ENCODE assay signal across 13 cellular contexts in genomic region chr10:22652988-22653431, GRCh38.
A peak's percentile ranks its signal among the peaks of the same experiment; 100 is the strongest.
DNase-seq lines count a peak whose midpoint lies in the region; ATAC-seq, FAIRE-seq and TF ChIP-seq lines count a peak whose summit lies in the region.
"Had no signal": no experiment of that assay in that cellular context is flagged by ENCODE, and none has a peak within 500 bp of the region (broad histone marks: within the 10 kb centered on the region; RNA-seq: fewer than 3 reads in every experiment).

No MANE protein-coding gene starts in this region.

- DNase-seq in GF-D8 (lab: John Stamatoyannopoulos, UW) (peak; percentile 42), T-helper 17 cell (no peak), AG08396 (ENCODE audit: low spot score) (no peak), cortex of kidney (lab: John Stamatoyannopoulos, UW) (no peak), D721Med (ENCODE audit: insufficient read length, low spot score) (no peak)
- peak; percentile 15 for DNase-seq in activated naive CD8-positive, alpha-beta T cell treated with anti-CD3 and anti-CD28 coated beads, Interleukin-2, amount 50 U/mL, for 16 hours (ENCODE audit: low read depth, low spot score)
- DNase-seq in stimulated activated CD4-positive, alpha-beta T cell treated with anti-CD3 and anti-CD28 coated beads, Interleukin-4, amount 100 ng/mL, for 1 hour, result peak; percentile 32
- DNase-seq: NCI-H1048, NCI-H510A treated with DMSO at 0.1 percent for 48 hours, SIG-M5, upper lobe of left lung had no signal

- FAIRE-seq in D721Med (lab: Jason Lieb, UNC), result no peak

- peak; percentile 30 for ATAC-seq in T-helper 17 cell
- no peak for ATAC-seq in GM19035 (IDR thresholded peaks at IDR 0.05; ENCODE audit: unreplicated experiment)

- no peak for TF ChIP-seq CTCF in D721Med (IDR thresholded peaks at IDR 0.05; ENCODE audit: insufficient read depth, missing control alignments)

- H3K27ac Mint-ChIP-seq in T-helper 17 cell, result peak overlapping the region; percentile 99

- H3K9me3 ChIP-seq in T-helper 17 cell (ENCODE audit: control insufficient read depth, low read length, poor library complexity, severe bottlenecking), result no peaks in the 10 kb centered on the region
- H3K9me3 ChIP-seq: upper lobe of left lung had no signal

- H3K4me3 Mint-ChIP-seq in T-helper 17 cell, result peak overlapping the region; percentile 85
- H3K4me3 Mint-ChIP-seq: neural crest cell had no signal

- H3K4me1 Mint-ChIP-seq in T-helper 17 cell, result peaks cover 77% of the 10 kb centered on the region

- H3K36me3 Mint-ChIP-seq in T-helper 17 cell (ENCODE audit: low read depth), result peaks cover 3% of the 10 kb centered on the region

- no peaks in the 10 kb centered on the region for H3K27me3 Mint-ChIP-seq in T-helper 17 cell

Comparison
In these comparisons a context has a peak if more than half of its experiments do, and no peak if none do; other contexts are left out.
1. DNase-seq: peak in GF-D8 (single experiment), activated naive CD8-positive, alpha-beta T cell treated with anti-CD3 and anti-CD28 coated beads, Interleukin-2, amount 50 U/mL, for 16 hours (single experiment) and stimulated activated CD4-positive, alpha-beta T cell treated with anti-CD3 and anti-CD28 coated beads, Interleukin-4, amount 100 ng/mL, for 1 hour (single experiment); none in T-helper 17 cell (0 of 3), AG08396 (single experiment), cortex of kidney (single experiment) and D721Med (single experiment).